In genomic region chr15:51191766-51192165, GRCh38 we compare ENCODE assay signal across 26 cellular contexts.
DNase-seq lines count a peak whose midpoint lies in the region; ATAC-seq and TF ChIP-seq lines count a peak whose summit lies in the region.
"Had no signal": no experiment of that assay in that cellular context is flagged by ENCODE, and none has a peak within 500 bp of the region (broad histone marks: within the 10 kb centered on the region; RNA-seq: fewer than 3 reads in every experiment).

No MANE protein-coding gene starts in this region.

- H3K9ac ChIP-seq in parathyroid adenoma (no peak overlapping the region), mesenchymal stem cell (ENCODE audit: low read length) (no peak overlapping the region)
- H3K9ac ChIP-seq: GM23248 had no signal

- no peak overlapping the region for H2AK5ac ChIP-seq in mesenchymal stem cell (ENCODE audit: low read length, severe bottlenecking)

- no peak overlapping the region for H4K8ac ChIP-seq in mesenchymal stem cell (ENCODE audit: low read length)

- H3K79me1 ChIP-seq in mesenchymal stem cell (replicated peaks; ENCODE audit: low read length, poor library complexity, severe bottlenecking) = no peaks in the 10 kb centered on the region

- no peak overlapping the region for H3K23ac ChIP-seq in mesenchymal stem cell (ENCODE audit: low read length in 2 of 2)

- H2AFZ ChIP-seq in parathyroid adenoma (peak overlapping the region; percentile 77), mesenchymal stem cell (ENCODE audit: low read depth, low read length) (no peak overlapping the region)

- no peak overlapping the region for H3K18ac ChIP-seq in mesenchymal stem cell (ENCODE audit: low read depth in 1 of 2, low read length in 2 of 2)

- H3K4me2 ChIP-seq in parathyroid adenoma (ENCODE audit: low read length) (peak overlapping the region; percentile 57), mesenchymal stem cell (ENCODE audit: low read length, poor library complexity, severe bottlenecking) (no peak overlapping the region)

- H2BK15ac ChIP-seq in mesenchymal stem cell (ENCODE audit: low read depth, poor library complexity, severe bottlenecking) = no peak overlapping the region

- no peak overlapping the region for H3K4ac ChIP-seq in mesenchymal stem cell (ENCODE audit: low read depth in 1 of 2, low read length in 2 of 2)

- intact Hi-C loops in left ventricle myocardium inferior (cut with micrococcal nuclease) = loop anchor here (2.0 kb wide), 1 partner anchor 29 kb away; no protein-coding TSS in a partner anchor
- intact Hi-C loops in right cardiac atrium (cut with DNase I) = no loop called here

- no peaks in the 10 kb centered on the region for H3K79me2 ChIP-seq in parathyroid adenoma

- 73% methylated on average over 9 of the region's 9 CpGs for WGBS in right cardiac atrium
- WGBS in mesenchymal stem cell = 77% methylated on average over 4 of the region's 9 CpGs

- peaks cover 24% of the 10 kb centered on the region for H3K27me3 ChIP-seq in left ventricle myocardium inferior (ENCODE audit: low read depth)
- H3K27me3 ChIP-seq in right cardiac atrium (ENCODE audit: control insufficient read depth, insufficient read depth) = no peaks in the 10 kb centered on the region
- no peaks in the 10 kb centered on the region for H3K27me3 ChIP-seq in parathyroid adenoma (ENCODE audit: control insufficient read depth, insufficient read depth, low read length)
- H3K27me3 ChIP-seq in mesenchymal stem cell (ENCODE audit: control insufficient read depth in 1 of 2, insufficient read depth in 1 of 2, low read length in 2 of 2) = peaks cover 0 to 20% of the 10 kb centered on the region in 2 experiments
- H3K27me3 ChIP-seq: body of pancreas, right atrium auricular region, tibial nerve had no signal

- H3K9me3 ChIP-seq in left ventricle myocardium inferior (replicated peaks) = no peaks in the 10 kb centered on the region
- H3K9me3 ChIP-seq in right cardiac atrium (ENCODE audit: control insufficient read depth, low read length) = no peaks in the 10 kb centered on the region
- H3K9me3 ChIP-seq in parathyroid adenoma (ENCODE audit: control insufficient read depth, low read length) = no peaks in the 10 kb centered on the region
- H3K9me3 ChIP-seq in mesenchymal stem cell (ENCODE audit: control insufficient read depth, low read length) = no peaks in the 10 kb centered on the region
- H3K9me3 ChIP-seq: A549, body of pancreas, esophagus squamous epithelium, lower lobe of right lung, right atrium auricular region, tibial nerve had no signal

- DNase-seq in left ventricle myocardium inferior = no peak
- DNase-seq in right cardiac atrium = no peak
- DNase-seq in epithelial cell of prostate (ENCODE audit: low read depth, low spot score) = peak; percentile 26
- no peak for DNase-seq in mesenchymal stem cell
- no peak for DNase-seq in LoVo (ENCODE audit: low spot score)
- no peak for DNase-seq in epidermal melanocyte (ENCODE audit: insufficient read length, low spot score)
- DNase-seq: activated CD8-positive, alpha-beta T cell treated with anti-CD3 and anti-CD28 coated beads, Interleukin-2, amount 10 ng/mL, durations not matched to agents 7 days and 5 days; activated gamma-delta T cell treated with Interleukin-2 at 50 U/mL for 16 hours; activated naive CD8-positive, alpha-beta T cell treated with anti-CD3 and anti-CD28 coated beads, Interleukin-2, amount 50 U/mL, for 24 hours; body of pancreas; DMS53; esophagus squamous epithelium; GM23248; Karpas-422; kidney; lower lobe of right lung; NCI-H1694; NCI-H2171; NCI-H524; stimulated activated CD4-positive, alpha-beta T cell treated with anti-CD3 and anti-CD28 coated beads, Interleukin-15, amount 100 ng/mL, for 24 hours; stimulated activated naive CD8-positive, alpha-beta T cell treated with anti-CD3 and anti-CD28 coated beads, Interleukin-15, Interleukin-2, amounts not matched to agents 100 U/mL and 50 U/mL, for 24 hours had no signal

- no peaks in the 10 kb centered on the region for H3K36me3 ChIP-seq in left ventricle myocardium inferior
- H3K36me3 ChIP-seq in parathyroid adenoma (ENCODE audit: control insufficient read depth, insufficient read depth, low read length) = no peaks in the 10 kb centered on the region
- no peaks in the 10 kb centered on the region for H3K36me3 ChIP-seq in mesenchymal stem cell (ENCODE audit: control insufficient read depth in 1 of 2, insufficient read depth in 2 of 2, low read depth in 1 of 2, low read length in 2 of 2)
- H3K36me3 ChIP-seq: esophagus squamous epithelium, lower lobe of right lung, right atrium auricular region, tibial nerve had no signal

- ATAC-seq in right cardiac atrium (no peak), HG02798 (IDR thresholded peaks at IDR 0.05; ENCODE audit: poor library complexity, unreplicated experiment) (no peak)
- ATAC-seq: activated CD8-positive, alpha-beta T cell treated with anti-CD3 and anti-CD28 coated beads, Interleukin-2, amount 10 ng/mL, durations not matched to agents 7 days and 5 days; activated naive CD8-positive, alpha-beta T cell treated with anti-CD3 and anti-CD28 coated beads, Interleukin-2, amount 50 U/mL, for 24 hours had no signal

- H2BK5ac ChIP-seq in mesenchymal stem cell (ENCODE audit: low read depth, low read length, poor library complexity, severe bottlenecking) = no peak overlapping the region

- H2BK120ac ChIP-seq in mesenchymal stem cell (ENCODE audit: low read depth, low read length) = no peak overlapping the region

- H4K91ac ChIP-seq in mesenchymal stem cell (ENCODE audit: low read length) = no peak overlapping the region

- H3K27ac ChIP-seq in left ventricle myocardium inferior (replicated peaks) (peak overlapping the region; percentile 80), right cardiac atrium (ENCODE audit: low read length) (no peak overlapping the region), epithelial cell of prostate (peak overlapping the region; percentile 0), parathyroid adenoma (peak overlapping the region; percentile 32), mesenchymal stem cell (ENCODE audit: low read length, poor library complexity, severe bottlenecking) (no peak overlapping the region)
- H3K27ac ChIP-seq: A549, body of pancreas, GM23248, lower lobe of right lung, right atrium auricular region had no signal

- H3K14ac ChIP-seq in mesenchymal stem cell (ENCODE audit: low read length in 2 of 2) = no peak overlapping the region

- TF ChIP-seq CTCF in left ventricle myocardium inferior (IDR thresholded peaks at IDR 0.05; ENCODE audit: borderline replicate concordance) = no peak
- TF ChIP-seq CTCF in parathyroid adenoma (IDR thresholded peaks at IDR 0.05) = no peak

- H3K4me3 ChIP-seq in left ventricle myocardium inferior (no peak overlapping the region), right cardiac atrium (ENCODE audit: low read length) (no peak overlapping the region), parathyroid adenoma (ENCODE audit: low read depth, low read length) (no peak overlapping the region), mesenchymal stem cell (ENCODE audit: insufficient read depth in 1 of 2, low read depth in 1 of 2, low read length in 2 of 2) (no peak overlapping the region)
- H3K4me3 ChIP-seq: A549, body of pancreas, esophagus squamous epithelium, GM23248, lower lobe of right lung, right atrium auricular region, tibial nerve had no signal

- H2BK12ac ChIP-seq in mesenchymal stem cell (ENCODE audit: low read length in 2 of 2) = no peak overlapping the region

- peaks cover 52% of the 10 kb centered on the region for H3K4me1 ChIP-seq in left ventricle myocardium inferior
- no peaks in the 10 kb centered on the region for H3K4me1 ChIP-seq in right cardiac atrium (ENCODE audit: control insufficient read depth, insufficient read depth, low read length)
- H3K4me1 ChIP-seq in parathyroid adenoma = no peaks in the 10 kb centered on the region
- peaks cover 5% of the 10 kb centered on the region for H3K4me1 ChIP-seq in mesenchymal stem cell (ENCODE audit: control insufficient read depth, insufficient read depth, low read depth, low read length)
- H3K4me1 ChIP-seq: A549 had no signal

Comparison
In these comparisons a context has a peak if more than half of its experiments do, and no peak if none do; other contexts are left out.
1. H3K27ac ChIP-seq: peak in left ventricle myocardium inferior (single experiment), epithelial cell of prostate (single experiment) and parathyroid adenoma (single experiment); none in right cardiac atrium (single experiment) and mesenchymal stem cell (single experiment).